18 cellular contexts compared by ENCODE assay signal in genomic region chr2:216584112-216584511, GRCh38. TPM values are rescaled to one million over a fixed set of nuclear protein-coding genes. Genes with fewer than 3 reads are reported as not detected.
DNase-seq lines count a peak whose midpoint lies in the region; ATAC-seq and TF ChIP-seq lines count a peak whose summit lies in the region.
"Had no signal": no experiment of that assay in that cellular context is flagged by ENCODE, and none has a peak within 500 bp of the region (broad histone marks: within the 10 kb centered on the region; RNA-seq: fewer than 3 reads in every experiment).

No MANE protein-coding gene starts in this region.

- DNase-seq in IMR-90 (no peak), hypothalamus (lab: John Stamatoyannopoulos, UW) (peak in 30 of 51 donors; percentile 3 to 71 (median 20)), sciatic nerve (ENCODE audit: low spot score) (no peak), mesothelial cell of epicardium (ENCODE audit: low spot score in 2 of 2, unreplicated experiment in 2 of 2) (no peak), retina (no peak), brain microvascular endothelial cell (no peak)
- DNase-seq: DMS79, Karpas-422, NCI-H1417 treated with DMSO at 0.1 percent for 48 hours, NCI-H187 treated with DMSO at 0.1 percent for 48 hours, NCI-H226, NCI-H524, SHP77 treated with DMSO at 0.1 percent for 48 hours had no signal

- intact Hi-C loops in IMR-90 (cut with micrococcal nuclease) = no loop called here
- intact Hi-C loops in sciatic nerve (cut with DNase I) = no loop called here

- no peak overlapping the region for H3K23ac ChIP-seq in IMR-90 (ENCODE audit: low read depth, low read length)

- H3K27ac Mint-ChIP-seq in brain (peak overlapping the region in 3 of 5 experiments; percentile 7 to 28 (median 13)), mesothelial cell of epicardium (no peak overlapping the region)
- H3K27ac Mint-ChIP-seq: IgD-negative memory B cell had no signal

- H3K27ac ChIP-seq in IMR-90 (ENCODE audit: insufficient read depth, low read length) (no peak overlapping the region), brain microvascular endothelial cell (no peak overlapping the region)
- H3K27ac ChIP-seq: C4-2B, HL-60 had no signal

- 0 out of 2 replicates have a peak, but pooled peaks cover 2% of the 10 kb centered on the region for H3K9me1 ChIP-seq in IMR-90 (ENCODE audit: insufficient read depth, low read length)

- H4K5ac ChIP-seq in IMR-90 (ENCODE audit: low read depth, low read length) = no peak overlapping the region

- H3K36me3 ChIP-seq in IMR-90 (ENCODE audit: control insufficient read depth, insufficient read depth, low read length) (no peaks in the 10 kb centered on the region), brain microvascular endothelial cell (replicated peaks) (no peaks in the 10 kb centered on the region)
- H3K36me3 ChIP-seq: HAP-1 had no signal

- H3K4me3 ChIP-seq in IMR-90 (ENCODE audit: insufficient read depth, low read depth, low read length) (no peak overlapping the region), brain microvascular endothelial cell (ENCODE audit: low read depth, low read length) (no peak overlapping the region)
- H3K4me3 ChIP-seq: HAP-1 had no signal

- H3K27me3 Mint-ChIP-seq in brain (peaks cover 14% of the 10 kb centered on the region), mesothelial cell of epicardium (ENCODE audit: low read depth) (peaks cover 2% of the 10 kb centered on the region)

- TF ChIP-seq RAD21 in IMR-90 (IDR thresholded peaks at IDR 0.05; ENCODE audit: low read length) = no peak

- peak overlapping the region; percentile 82 for H2AK5ac ChIP-seq in IMR-90 (ENCODE audit: low read depth, low read length)

- H3K27me3 ChIP-seq in IMR-90 (ENCODE audit: control insufficient read depth, insufficient read depth, low read length) = no peaks in the 10 kb centered on the region
- H3K27me3 ChIP-seq in brain microvascular endothelial cell (replicated peaks) = no peaks in the 10 kb centered on the region

- H3K9ac ChIP-seq in IMR-90 (ENCODE audit: low read depth, low read length) = no peak overlapping the region

- peak overlapping the region; percentile 8; the same call in 1 of the 2 replicates for H2BK20ac ChIP-seq in IMR-90 (ENCODE audit: low read depth, low read length)

- BruUV-seq in IMR-90 (replicated peaks; lab: Mats Ljungman, UMichigan) = no TSS peak

- POLR2A ChIA-PET in IMR-90 (lab: Charles Lee; ENCODE audit: unreplicated experiment) = no interaction called here

- ATAC-seq in IMR-90 (ENCODE audit: low read depth) (no peak), sciatic nerve (peak; percentile 76)

- H3K56ac ChIP-seq in IMR-90 (ENCODE audit: extremely low read depth, insufficient read depth, low read length) = no peak overlapping the region

- peaks cover 7% of the 10 kb centered on the region for H3K4me1 ChIP-seq in IMR-90 (ENCODE audit: control insufficient read depth, insufficient read depth, low read length)
- H3K4me1 ChIP-seq: HAP-1 had no signal

- no peaks in the 10 kb centered on the region for H4K20me1 ChIP-seq in IMR-90 (ENCODE audit: insufficient read depth, low read length)

- H2BK5ac ChIP-seq in IMR-90 (ENCODE audit: low read depth, low read length, poor library complexity, severe bottlenecking) = no peak overlapping the region

- TF ChIP-seq CTCF in IMR-90 (conservative IDR thresholded peaks at IDR 0.05; ENCODE audit: low read depth, low read length) = no peak
- no peak for TF ChIP-seq CTCF in brain (conservative IDR thresholded peaks at IDR 0.05)
- TF ChIP-seq CTCF in mesothelial cell of epicardium (IDR thresholded peaks at IDR 0.05; ENCODE audit: unreplicated experiment) = no peak
- no peak for TF ChIP-seq CTCF in brain microvascular endothelial cell (IDR thresholded peaks at IDR 0.05; ENCODE audit: low read depth, low read length, missing control alignments)

- H3K79me1 ChIP-seq in IMR-90 (ENCODE audit: low read depth in 1 of 2, low read length in 2 of 2) = no peaks in the 10 kb centered on the region

- H3K14ac ChIP-seq in IMR-90 (replicated peaks; ENCODE audit: low read depth, low read length) = no peak overlapping the region

- no peak overlapping the region for H2AFZ ChIP-seq in IMR-90 (replicated peaks; ENCODE audit: low read length, poor library complexity)

- H3K4ac ChIP-seq in IMR-90 (ENCODE audit: low read depth, low read length) = peak overlapping the region; percentile 43

- H4K8ac ChIP-seq in IMR-90 (ENCODE audit: low read depth in 2 of 2, low read length in 2 of 2) = no peak overlapping the region

- H3K4me1 Mint-ChIP-seq in brain (peaks cover 31% of the 10 kb centered on the region), mesothelial cell of epicardium (peaks cover 20% of the 10 kb centered on the region)

- 0 out of 2 replicates have a peak overlapping the region, but pooled peaks have one; percentile 14 for H4K91ac ChIP-seq in IMR-90 (ENCODE audit: insufficient read depth, low read depth, low read length)

- TF ChIP-seq POLR2A in IMR-90 (IDR thresholded peaks at IDR 0.05; ENCODE audit: low read depth, low read length) = no peak

- in situ Hi-C loops in IMR-90 (cut with MboI; ENCODE audit: low sequenced_read_pairs) = no loop called here
- in situ Hi-C loops in brain microvascular endothelial cell (cut with HindIII; ENCODE audit: low pct_ligation_motif_present, low sequenced_read_pairs) = no loop called here

- H3K4me3 Mint-ChIP-seq in brain = no peak overlapping the region
- H3K4me3 Mint-ChIP-seq in mesothelial cell of epicardium = no peak overlapping the region
- H3K4me3 Mint-ChIP-seq: IgD-negative memory B cell had no signal

- H2AK9ac ChIP-seq in IMR-90 (replicated peaks; ENCODE audit: low read depth, low read length, poor library complexity) = peak overlapping the region; percentile 22

- peak overlapping the region; percentile 44; the same call in 1 of the 3 replicates for H2BK15ac ChIP-seq in IMR-90 (ENCODE audit: low read depth, low read length)

- H3K18ac ChIP-seq in IMR-90 (ENCODE audit: low read depth, low read length) = no peak overlapping the region

- no peaks in the 10 kb centered on the region for H3K9me3 ChIP-seq in IMR-90 (ENCODE audit: control insufficient read depth, insufficient read depth, low read length)
- H3K9me3 ChIP-seq: HAP-1 had no signal

- H3K9me3 Mint-ChIP-seq in brain (peaks cover 0 to 11% (median 2%) of the 10 kb centered on the region in 5 experiments), mesothelial cell of epicardium (no peaks in the 10 kb centered on the region)

- 83% methylated on average over 2 of the region's 8 CpGs; no CpG with 5 or more reads in 1 of the 2 experiments for whole genome bisulfite sequencing in IMR-90 (ENCODE audit: extremely low coverage in 2 of 2, insufficient read length in 1 of 2), 2 experiments

- dilution Hi-C loops in IMR-90 (cut with HindIII; ENCODE audit: low sequenced_read_pairs, unreplicated experiment) = no loop called here

- CTCF ChIA-PET in IMR-90 (lab: Yijun Ruan, JAX) = no interaction called here

- H2BK120ac ChIP-seq in IMR-90 (ENCODE audit: low read depth, low read length) = no peak overlapping the region

- no peak overlapping the region for H3K4me2 ChIP-seq in IMR-90 (ENCODE audit: low read depth, low read length)

- H3K36me3 Mint-ChIP-seq in brain = peaks cover 3% of the 10 kb centered on the region
- H3K36me3 Mint-ChIP-seq in mesothelial cell of epicardium = no peaks in the 10 kb centered on the region
- H3K36me3 Mint-ChIP-seq: IgD-negative memory B cell had no signal

TF ChIP-seq in IMR-90, 13 proteins besides CTCF, POLR2A, EP300 and RAD21:
- TF ChIP-seq USF2 (IDR thresholded peaks at IDR 0.05; ENCODE audit: low read depth, low read length) (no peak), RCOR1 (IDR thresholded peaks at IDR 0.05; ENCODE audit: insufficient replicate concordance, low read length) (no peak), BHLHE40 (IDR thresholded peaks at IDR 0.05; ENCODE audit: low read depth, low read length) (no peak), RFX5 (IDR thresholded peaks at IDR 0.05; ENCODE audit: low read depth, low read length) (no peak), MAZ (IDR thresholded peaks at IDR 0.05; ENCODE audit: borderline replicate concordance, low read depth, low read length) (no peak), CEBPB (IDR thresholded peaks at IDR 0.05; ENCODE audit: low read depth, low read length) (no peak), MAFK (IDR thresholded peaks at IDR 0.05; ENCODE audit: low read depth, low read length) (no peak), ELK1 (IDR thresholded peaks at IDR 0.05; ENCODE audit: borderline replicate concordance, low read depth, low read length) (no peak), CHD1 (IDR thresholded peaks at IDR 0.05; ENCODE audit: low read depth, low read length) (no peak), FOS (IDR thresholded peaks at IDR 0.05; ENCODE audit: low read depth, low read length) (no peak), SMC3 (IDR thresholded peaks at IDR 0.05; ENCODE audit: low read depth, low read length) (no peak)

RNA-seq across cellular contexts. Expression of gene IGFBP2, which starts 49.1 kb away (rescaled TPM):
- 33.5 and 36.7 TPM in 2 replicates for total RNA-seq in IMR-90 (2012; rRNA removed)
- 236 and 257 TPM in 2 replicates for polyA plus RNA-seq in IMR-90 (2012; rRNA removed)
- polyA plus RNA-seq in IMR-90 (2012; cell fraction: cytosol; rRNA removed) = 205 and 355 TPM in 2 replicates
- 73.3 and 119 TPM in 2 replicates for polyA plus RNA-seq in IMR-90 (2012; cell fraction: nucleus; rRNA removed; ENCODE audit: low replicate concordance)
- 233 TPM for polyA plus RNA-seq in brain (ENCODE audit: insufficient read depth, low read depth, low replicate concordance)
- total RNA-seq in sciatic nerve = 40.2 TPM
- total RNA-seq in mesothelial cell of epicardium = 376 to 409 TPM (median 381 TPM) in 3 replicates
- polyA plus RNA-seq: IgD-negative memory B cell had no signal

Comparison
In these comparisons a context has a peak if more than half of its experiments do, and no peak if none do; other contexts are left out.
1. DNase-seq: peak in hypothalamus (30 of 51); none in IMR-90 (single experiment), sciatic nerve (single experiment), mesothelial cell of epicardium (0 of 2), retina (single experiment) and brain microvascular endothelial cell (single experiment).